1 cellular context compared by ENCODE assay signal in genomic region chr19:1379961-1380489, GRCh38.
TF ChIP-seq lines count a peak whose summit lies in the region.

No MANE protein-coding gene starts in this region.

TF ChIP-seq in HepG2, 621 proteins besides CTCF, POLR2A, EP300 and RAD21:
- no peak for TF ChIP-seq ZNF784 (CRISPR knock-in tag; IDR thresholded peaks at IDR 0.05; ENCODE audit: borderline replicate concordance)
- peak; percentile 44; the same call in 1 of the 2 replicates for TF ChIP-seq ZNF121 (CRISPR knock-in tag; IDR thresholded peaks at IDR 0.05)
